ENCODE assay signal across 7 cellular contexts in genomic region chr16:9360075-9360474, GRCh38.
"Had no signal": no experiment of that assay in that cellular context is flagged by ENCODE, and none has a peak within 500 bp of the region (broad histone marks: within the 10 kb centered on the region; RNA-seq: fewer than 3 reads in every experiment).

No MANE protein-coding gene starts in this region.

- FAIRE-seq: HTR-8/SVneo, K562 had no signal

- DNase-seq: GM23248, GOT3, H7, HCEC 1CT, IMR-90 had no signal

- ATAC-seq: K562 had no signal

- H3K9ac ChIP-seq: GM23248 had no signal

- H3K27ac ChIP-seq: GM23248 had no signal

- H2AFZ ChIP-seq: GM23248 had no signal

- H3K4me3 ChIP-seq: GM23248, K562 had no signal
